ENCODE assay signal across 10 cellular contexts in the genomic region with DNA sequence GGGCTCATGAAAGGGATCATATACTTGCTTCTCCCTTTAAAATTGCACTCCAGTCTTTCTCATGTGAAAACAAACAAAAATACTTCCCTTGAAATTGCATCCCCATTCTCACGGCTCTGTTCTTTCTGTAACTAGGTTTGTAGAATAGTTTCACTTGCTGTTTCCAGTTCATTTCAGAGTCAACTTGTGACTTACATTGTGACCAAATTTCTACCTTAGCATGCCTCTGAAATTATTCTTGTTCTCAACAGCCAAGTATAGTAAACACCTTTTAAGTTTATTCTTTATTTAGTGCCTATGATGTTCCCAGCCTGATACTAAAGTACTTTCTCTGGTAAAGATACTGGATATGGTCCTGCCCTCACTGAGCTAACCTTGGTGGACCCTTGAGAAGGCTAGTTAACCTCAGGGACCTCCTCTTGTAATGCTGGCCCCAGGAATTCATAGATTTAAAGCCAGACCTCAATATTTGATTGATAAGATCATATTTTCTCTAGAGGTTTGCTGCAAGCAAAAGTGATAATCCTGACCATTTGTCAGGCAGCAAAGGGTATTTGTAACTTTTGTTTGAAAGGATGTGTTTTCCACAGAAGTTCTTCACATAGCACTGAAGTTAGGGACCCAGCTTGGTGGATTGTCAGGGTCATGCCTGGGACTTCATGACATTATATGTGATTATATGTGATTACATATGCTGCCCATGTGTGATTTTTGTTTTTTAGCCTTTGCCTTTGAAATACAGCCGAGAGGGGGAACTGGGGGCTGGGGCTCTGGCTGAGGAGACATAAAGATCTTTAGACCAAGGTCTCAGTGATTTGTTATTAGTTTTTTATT. TPM values are rescaled to one million over a fixed set of nuclear protein-coding genes. Genes with fewer than 3 reads are reported as not detected.
DNase-seq lines count a peak whose midpoint lies in the region; ATAC-seq and TF ChIP-seq lines count a peak whose summit lies in the region.
"Had no signal": no experiment of that assay in that cellular context is flagged by ENCODE, and none has a peak within 500 bp of the region (broad histone marks: within the 10 kb centered on the region; RNA-seq: fewer than 3 reads in every experiment).

No MANE protein-coding gene starts in this region.

- POLR2A ChIA-PET in activated CD8-positive, alpha-beta T cell treated with anti-CD3 and anti-CD28 coated beads, Interleukin-2, amount 10 ng/mL, durations not matched to agents 7 days and 5 days (lab: Charles Lee) = interaction anchor here (1.6 to 2.2 kb wide), 3 partner anchors 92 to 145 kb away, joined by 3 to 7 read pairs (median 6); a partner anchor contains a TSS

- no peak for DNase-seq in activated T-cell treated with anti-CD3 and anti-CD28 coated beads, Interleukin-2, amount 50 U/mL, for 4 hours
- DNase-seq in activated T-cell treated with anti-CD3 and anti-CD28 coated beads, Interleukin-2, amount 50 U/mL, for 1 hour = no peak
- no peak for DNase-seq in activated CD8-positive, alpha-beta T cell treated with anti-CD3 and anti-CD28 coated beads, Interleukin-2, amount 10 ng/mL, durations not matched to agents 7 days and 5 days
- no peak for DNase-seq in type B pancreatic cell (ENCODE audit: extremely low spot score, unreplicated experiment)
- DNase-seq in LoVo (ENCODE audit: low spot score) = no peak
- DNase-seq in GF-D8 (lab: John Stamatoyannopoulos, UW) = no peak
- DNase-seq: NCI-H1436 treated with DMSO at 0.1 percent for 48 hours had no signal

- peaks cover 16% of the 10 kb centered on the region for H3K9me3 Mint-ChIP-seq in activated T-cell treated with anti-CD3 and anti-CD28 coated beads, Interleukin-2, amount 50 U/mL, for 4 hours
- peaks cover 8% of the 10 kb centered on the region for H3K9me3 Mint-ChIP-seq in activated CD8-positive, alpha-beta T cell treated with anti-CD3 and anti-CD28 coated beads, Interleukin-2, amount 10 ng/mL, durations not matched to agents 7 days and 5 days (ENCODE audit: insufficient read depth)
- H3K9me3 Mint-ChIP-seq in type B pancreatic cell = no peaks in the 10 kb centered on the region
- H3K9me3 Mint-ChIP-seq: brain had no signal

- H3K27ac Mint-ChIP-seq in activated CD8-positive, alpha-beta T cell treated with anti-CD3 and anti-CD28 coated beads, Interleukin-2, amount 10 ng/mL, durations not matched to agents 7 days and 5 days = peak overlapping the region; percentile 82
- peak overlapping the region; percentile 4 for H3K27ac Mint-ChIP-seq in type B pancreatic cell

- H3K27me3 Mint-ChIP-seq in activated T-cell treated with anti-CD3 and anti-CD28 coated beads, Interleukin-2, amount 50 U/mL, for 4 hours (ENCODE audit: low read depth) = no peaks in the 10 kb centered on the region
- no peaks in the 10 kb centered on the region for H3K27me3 Mint-ChIP-seq in activated CD8-positive, alpha-beta T cell treated with anti-CD3 and anti-CD28 coated beads, Interleukin-2, amount 10 ng/mL, durations not matched to agents 7 days and 5 days (ENCODE audit: low read depth)
- no peaks in the 10 kb centered on the region for H3K27me3 Mint-ChIP-seq in type B pancreatic cell
- H3K27me3 Mint-ChIP-seq: brain had no signal

- peaks cover 74% of the 10 kb centered on the region for H3K4me1 Mint-ChIP-seq in activated T-cell treated with anti-CD3 and anti-CD28 coated beads, Interleukin-2, amount 50 U/mL, for 4 hours (ENCODE audit: low read depth)
- peaks cover 55% of the 10 kb centered on the region for H3K4me1 Mint-ChIP-seq in activated CD8-positive, alpha-beta T cell treated with anti-CD3 and anti-CD28 coated beads, Interleukin-2, amount 10 ng/mL, durations not matched to agents 7 days and 5 days (ENCODE audit: low read depth)
- peaks cover 22% of the 10 kb centered on the region for H3K4me1 Mint-ChIP-seq in type B pancreatic cell (ENCODE audit: unreplicated experiment)

- peaks cover 8% of the 10 kb centered on the region for H3K36me3 Mint-ChIP-seq in activated T-cell treated with anti-CD3 and anti-CD28 coated beads, Interleukin-2, amount 50 U/mL, for 4 hours (ENCODE audit: insufficient read depth)
- H3K36me3 Mint-ChIP-seq in activated CD8-positive, alpha-beta T cell treated with anti-CD3 and anti-CD28 coated beads, Interleukin-2, amount 10 ng/mL, durations not matched to agents 7 days and 5 days (ENCODE audit: low read depth) = peaks cover 6% of the 10 kb centered on the region
- peaks cover 17% of the 10 kb centered on the region for H3K36me3 Mint-ChIP-seq in type B pancreatic cell

- CTCF ChIA-PET in activated CD8-positive, alpha-beta T cell treated with anti-CD3 and anti-CD28 coated beads, Interleukin-2, amount 10 ng/mL, durations not matched to agents 7 days and 5 days (lab: Charles Lee) = interaction anchor here (0.8 to 3.2 kb wide), 13 partner anchors 8 to 179 kb away, joined by 3 to 52 read pairs (median 5); no protein-coding TSS in a partner anchor

- TF ChIP-seq CTCF in type B pancreatic cell (conservative IDR thresholded peaks at IDR 0.05) = no peak

- H3K4me3 Mint-ChIP-seq in activated T-cell treated with anti-CD3 and anti-CD28 coated beads, Interleukin-2, amount 50 U/mL, for 4 hours = peak overlapping the region; percentile 2
- H3K4me3 Mint-ChIP-seq in activated CD8-positive, alpha-beta T cell treated with anti-CD3 and anti-CD28 coated beads, Interleukin-2, amount 10 ng/mL, durations not matched to agents 7 days and 5 days = peak overlapping the region; percentile 32
- H3K4me3 Mint-ChIP-seq in type B pancreatic cell = no peak overlapping the region
- H3K4me3 Mint-ChIP-seq: brain had no signal

- peak; percentile 68 to 70 for ATAC-seq in activated T-cell treated with anti-CD3 and anti-CD28 coated beads, Interleukin-2, amount 50 U/mL, for 4 hours
- ATAC-seq in HG03039 (IDR thresholded peaks at IDR 0.05; ENCODE audit: unreplicated experiment) (peak; percentile 38), GM19324 (IDR thresholded peaks at IDR 0.05; ENCODE audit: low FRiP score, unreplicated experiment) (no peak)
- peak; percentile 45 for ATAC-seq in activated CD8-positive, alpha-beta T cell treated with anti-CD3 and anti-CD28 coated beads, Interleukin-2, amount 10 ng/mL, durations not matched to agents 7 days and 5 days

RNA-seq across cellular contexts. Expression of a gene that starts 29.6 kb away (rescaled TPM):
- under 1 TPM; 0.08 TPM for total RNA-seq in activated T-cell treated with anti-CD3 and anti-CD28 coated beads, Interleukin-2, amount 50 U/mL, for 4 hours
- not detected for total RNA-seq in activated CD8-positive, alpha-beta T cell treated with anti-CD3 and anti-CD28 coated beads, Interleukin-2, amount 10 ng/mL, durations not matched to agents 7 days and 5 days
- 19.8 and 67.3 TPM in 2 replicates for total RNA-seq in type B pancreatic cell (ENCODE audit: low replicate concordance)

Comparison
In these comparisons a context has a peak if more than half of its experiments do, and no peak if none do; other contexts are left out.
1. RNA of a gene that starts 29.6 kb away (total RNA-seq): 19.8 to 67.3 TPM in type B pancreatic cell; 0.08 TPM in activated T-cell treated with anti-CD3 and anti-CD28 coated beads, Interleukin-2, amount 50 U/mL, for 4 hours and not detected in activated CD8-positive, alpha-beta T cell treated with anti-CD3 and anti-CD28 coated beads, Interleukin-2, amount 10 ng/mL, durations not matched to agents 7 days and 5 days; every median in the first group is over 10 times any median in the second.